17 cellular contexts compared by ENCODE assay signal in genomic region chr3:58693929-58694850, GRCh38. TPM values are rescaled to one million over a fixed set of nuclear protein-coding genes. Genes with fewer than 3 reads are reported as not detected.
DNase-seq lines count a peak whose midpoint lies in the region; ATAC-seq and TF ChIP-seq lines count a peak whose summit lies in the region.
"Had no signal": no experiment of that assay in that cellular context is flagged by ENCODE, and none has a peak within 500 bp of the region (broad histone marks: within the 10 kb centered on the region; RNA-seq: fewer than 3 reads in every experiment).

No MANE protein-coding gene starts in this region.

- H3K27me3 Mint-ChIP-seq in activated CD4-positive, alpha-beta T cell treated with anti-CD3 and anti-CD28 coated beads for 36 hours, result peaks cover 2% of the 10 kb centered on the region

- H3K4me3 Mint-ChIP-seq in activated CD4-positive, alpha-beta T cell treated with anti-CD3 and anti-CD28 coated beads for 36 hours, result no peak overlapping the region
- H3K4me3 Mint-ChIP-seq: stimulated activated naive CD8-positive, alpha-beta T cell treated with anti-CD3 and anti-CD28 coated beads, Interleukin-15, Interleukin-2, amounts not matched to agents 100 ng/mL and 50 ng/mL, for 24 hours had no signal

- no peaks in the 10 kb centered on the region for H3K36me3 Mint-ChIP-seq in activated CD4-positive, alpha-beta T cell treated with anti-CD3 and anti-CD28 coated beads for 36 hours (ENCODE audit: low read depth)

- TF ChIP-seq POLR2A in testis (IDR thresholded peaks at IDR 0.05), result no peak

- TF ChIP-seq CTCF in testis (IDR thresholded peaks at IDR 0.05), result no peak

- DNase-seq in LoVo (ENCODE audit: low spot score), result peak; percentile 37
- DNase-seq in testis, result peak; percentile 35
- no peak for DNase-seq in activated CD4-positive, alpha-beta T cell treated with anti-CD3 and anti-CD28 coated beads for 36 hours
- DNase-seq in medulla oblongata (ENCODE audit: extremely low spot score), result no peak
- DNase-seq in NCI-H2081 treated with DMSO at 0.1 percent for 48 hours (lab: John Stamatoyannopoulos, UW), result no peak
- DNase-seq: activated naive CD4-positive, alpha-beta T cell treated with Interleukin-2 at 50 U/mL for 16 hours; caudate nucleus; COR-L47; hippocampal formation; mesenchymal stem cell; NCI-H1105; ovary had no signal

- peaks cover 10% of the 10 kb centered on the region for H3K9me3 Mint-ChIP-seq in activated CD4-positive, alpha-beta T cell treated with anti-CD3 and anti-CD28 coated beads for 36 hours (ENCODE audit: low read depth)

- H3K9me3 ChIP-seq in testis, result no peaks in the 10 kb centered on the region
- H3K9me3 ChIP-seq: ovary had no signal

- H3K4me1 Mint-ChIP-seq in activated CD4-positive, alpha-beta T cell treated with anti-CD3 and anti-CD28 coated beads for 36 hours, result peaks cover 7% of the 10 kb centered on the region

- no peaks in the 10 kb centered on the region for H3K27me3 ChIP-seq in testis
- H3K27me3 ChIP-seq: ovary had no signal

- no peak overlapping the region for H3K27ac Mint-ChIP-seq in activated CD4-positive, alpha-beta T cell treated with anti-CD3 and anti-CD28 coated beads for 36 hours
- H3K27ac Mint-ChIP-seq: stimulated activated naive CD8-positive, alpha-beta T cell treated with anti-CD3 and anti-CD28 coated beads, Interleukin-15, Interleukin-2, amounts not matched to agents 100 ng/mL and 50 ng/mL, for 24 hours had no signal

- 39 to 41% methylated on average over 7 of the region's 7 CpGs for WGBS in testis, 2 donors

- no peaks in the 10 kb centered on the region for H3K36me3 ChIP-seq in testis (ENCODE audit: low read depth, missing control alignments)
- H3K36me3 ChIP-seq: ovary had no signal

- CTCF ChIA-PET in activated CD4-positive, alpha-beta T cell treated with anti-CD3 and anti-CD28 coated beads for 36 hours (lab: Charles Lee), result interaction anchor here (0.8 kb wide), 1 partner anchor 1904 kb away, joined by 3 read pairs; no protein-coding TSS in a partner anchor

- H3K27ac ChIP-seq in testis, result peak overlapping the region; percentile 14 to 27
- H3K27ac ChIP-seq: epithelial cell of prostate, ovary had no signal

- intact Hi-C loops in testis (cut with DNase I; ENCODE audit: low total_unique reads), result no loop called here
- intact Hi-C loops in activated CD4-positive, alpha-beta T cell treated with anti-CD3 and anti-CD28 coated beads for 36 hours (cut with DNase I, micrococcal nuclease), result no loop called here

- POLR2A ChIA-PET in activated CD4-positive, alpha-beta T cell treated with anti-CD3 and anti-CD28 coated beads for 36 hours (lab: Charles Lee), result no interaction called here

- H3K4me3 ChIP-seq in testis, result no peak overlapping the region
- H3K4me3 ChIP-seq: ovary had no signal

- ATAC-seq in GM19035 (IDR thresholded peaks at IDR 0.05; ENCODE audit: unreplicated experiment) (peak; percentile 63), HG02798 (IDR thresholded peaks at IDR 0.05; ENCODE audit: poor library complexity, unreplicated experiment) (peak; percentile 71)
- no peak for ATAC-seq in activated CD4-positive, alpha-beta T cell treated with anti-CD3 and anti-CD28 coated beads for 36 hours

- H3K4me1 ChIP-seq in testis, result peaks cover 4% of the 10 kb centered on the region

RNA-seq across cellular contexts. Expression of gene FAM3D, which starts 27.6 kb away (rescaled TPM):
- total RNA-seq in testis, result under 1 TPM in 1 of 2 donors, not detected in 1; 0.19 TPM
- polyA plus RNA-seq in testis (ENCODE audit: insufficient read depth, low read depth, low replicate concordance), result 0.41 TPM
- not detected for total RNA-seq in activated CD4-positive, alpha-beta T cell treated with anti-CD3 and anti-CD28 coated beads for 36 hours
- total RNA-seq: H1 had no signal
- polyA plus RNA-seq: H1, ovary had no signal

Comparison
In these comparisons a context has a peak if more than half of its experiments do, and no peak if none do; other contexts are left out.
1. DNase-seq: peak in LoVo (single experiment) and testis (single experiment); none in activated CD4-positive, alpha-beta T cell treated with anti-CD3 and anti-CD28 coated beads for 36 hours (single experiment), medulla oblongata (single experiment) and NCI-H2081 treated with DMSO at 0.1 percent for 48 hours (single experiment).